ENCODE assay signal across 14 cellular contexts in the genomic region with DNA sequence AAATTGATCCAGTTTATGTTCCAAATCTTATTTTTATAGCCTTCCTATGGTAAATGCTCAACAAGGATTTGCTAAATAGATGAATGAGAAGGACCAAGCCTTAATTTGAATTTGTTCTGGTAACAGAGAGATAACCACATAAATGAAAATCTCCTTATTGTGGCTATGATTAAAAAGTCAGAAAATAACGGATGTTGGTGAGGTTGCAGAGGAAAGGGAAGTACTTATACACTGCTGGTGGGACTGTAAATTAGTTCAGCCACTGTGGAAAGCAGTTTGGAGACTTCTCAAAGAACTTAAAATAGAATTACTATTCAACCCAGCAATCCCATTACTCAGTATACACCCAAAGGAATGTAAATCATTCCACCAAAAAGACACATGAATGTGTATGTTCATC.
"Had no signal": no experiment of that assay in that cellular context is flagged by ENCODE, and none has a peak within 500 bp of the region (broad histone marks: within the 10 kb centered on the region; RNA-seq: fewer than 3 reads in every experiment).

No MANE protein-coding gene starts in this region.

- H3K4me3 ChIP-seq: esophagus squamous epithelium, tibial artery, uterus had no signal

- DNase-seq: activated CD4-positive, alpha-beta T cell treated with anti-CD3 and anti-CD28 coated beads for 1 hour; activated CD4-positive, alpha-beta T cell treated with anti-CD3 and anti-CD28 coated beads, Interleukin-2, amount 50 U/mL, for 48 hours; aorta; cortex of kidney; effector CD8-positive, alpha-beta T cell; esophagus squamous epithelium; immature natural killer cell; nucleus accumbens; posterior cingulate gyrus; retina; stimulated activated naive B cell treated with anti-CD40 and anti-IgM and Interleukin-4, amounts not matched to agents 10 μg/mL and 1 μg/mL and 100 μg/mL, for 72 hours; tibial artery; uterus had no signal

- ATAC-seq: stimulated activated naive B cell treated with anti-CD40 and anti-IgM and Interleukin-4, amounts not matched to agents 10 μg/mL and 1 μg/mL and 100 μg/mL, for 72 hours had no signal

- H3K27ac ChIP-seq: esophagus squamous epithelium, tibial artery, uterus, VCaP had no signal

- H3K36me3 ChIP-seq: uterus had no signal

- H3K9me3 ChIP-seq: esophagus squamous epithelium, tibial artery, uterus had no signal

- H3K4me1 ChIP-seq: tibial artery, uterus had no signal

- H3K27me3 ChIP-seq: esophagus squamous epithelium, tibial artery, uterus had no signal
